In genomic region chr21:45819478-45820170, GRCh38 we compare ENCODE assay signal across 13 cellular contexts.
DNase-seq lines count a peak whose midpoint lies in the region; ATAC-seq, FAIRE-seq and TF ChIP-seq lines count a peak whose summit lies in the region.
"Had no signal": no experiment of that assay in that cellular context is flagged by ENCODE, and none has a peak within 500 bp of the region (broad histone marks: within the 10 kb centered on the region; RNA-seq: fewer than 3 reads in every experiment).

No MANE protein-coding gene starts in this region.

- H3K79me2 ChIP-seq in OCI-LY3 (ENCODE audit: low read length): no peaks in the 10 kb centered on the region
- H3K79me2 ChIP-seq in K562 (ENCODE audit: control insufficient read depth, insufficient read depth, low read length): no peaks in the 10 kb centered on the region
- no peaks in the 10 kb centered on the region for H3K79me2 ChIP-seq in smooth muscle cell (ENCODE audit: low read depth)

- no peak for FAIRE-seq in K562 (lab: Jason Lieb, UNC)

- in situ Hi-C loops in K562 (cut with MboI): loop anchor here (5.0 to 10.0 kb wide), 3 partner anchors 262 to 675 kb away; no protein-coding TSS in a partner anchor

- no TSS peak for BruUV-seq in K562 (replicated peaks; lab: Mats Ljungman, UMichigan)

- H3K9me3 ChIP-seq in OCI-LY3 (ENCODE audit: insufficient read depth, low read length) (no peaks in the 10 kb centered on the region), K562 (replicated peaks; ENCODE audit: control insufficient read depth, insufficient read depth, low read depth, low read length) (no peaks in the 10 kb centered on the region), smooth muscle cell (replicated peaks; ENCODE audit: low read depth) (no peaks in the 10 kb centered on the region), mucosa of descending colon (no peaks in the 10 kb centered on the region)
- H3K9me3 ChIP-seq: heart left ventricle, psoas muscle, tibial nerve had no signal

- H3K36me3 ChIP-seq in OCI-LY3 (replicated peaks; ENCODE audit: low read depth, low read length) (no peaks in the 10 kb centered on the region), K562 (ENCODE audit: control insufficient read depth, insufficient read depth, low read length) (no peaks in the 10 kb centered on the region), smooth muscle cell (ENCODE audit: low read depth) (no peaks in the 10 kb centered on the region), mucosa of descending colon (ENCODE audit: low read depth) (no peaks in the 10 kb centered on the region)
- H3K36me3 ChIP-seq: heart left ventricle, tibial nerve had no signal

- H3K4me3 ChIP-seq in OCI-LY3 (ENCODE audit: low read length) (peak overlapping the region; percentile 56; the same call in 1 of the 2 replicates), K562 (no peak overlapping the region), smooth muscle cell (no peak overlapping the region), mucosa of descending colon (no peak overlapping the region)
- H3K4me3 ChIP-seq: heart left ventricle, lung, psoas muscle, tibial nerve had no signal

- intact Hi-C loops in K562 (cut with micrococcal nuclease) (loop anchor here (1.0 to 5.0 kb wide), 4 partner anchors 263 to 679 kb away; no protein-coding TSS in a partner anchor), mucosa of descending colon (cut with DNase I, micrococcal nuclease) (loop anchor here in 1 of 2 donors (10.0 kb wide), 1 partner anchor 265 kb away; no protein-coding TSS in a partner anchor)

- ATAC-seq in K562 (no peak), mucosa of descending colon (no peak), HG02759 (IDR thresholded peaks at IDR 0.05; ENCODE audit: unreplicated experiment) (no peak), HG03565 (IDR thresholded peaks at IDR 0.05; ENCODE audit: unreplicated experiment) (no peak)

- no peak for TF ChIP-seq CTCF in OCI-LY3 (IDR thresholded peaks at IDR 0.05; ENCODE audit: low read depth, low read length)
- TF ChIP-seq CTCF in K562 (IDR thresholded peaks at IDR 0.05 in 2 of 3, conservative IDR thresholded peaks at IDR 0.05 in 1 of 3; ENCODE audit: insufficient read depth in 2 of 3, low read depth in 1 of 3, low read length in 3 of 3): no peak
- TF ChIP-seq CTCF in smooth muscle cell (IDR thresholded peaks at IDR 0.05; ENCODE audit: borderline replicate concordance, insufficient read depth, poor library complexity, severe bottlenecking): no peak
- no peak for TF ChIP-seq CTCF in mucosa of descending colon (IDR thresholded peaks at IDR 0.05)

- peaks cover 3% of the 10 kb centered on the region for H3F3A ChIP-seq in smooth muscle cell (ENCODE audit: low read depth)

- H3K27me3 ChIP-seq in OCI-LY3 (ENCODE audit: low read depth, low read length): peaks cover 23% of the 10 kb centered on the region; the same call in 1 of the 2 replicates
- H3K27me3 ChIP-seq in K562 (ENCODE audit: control insufficient read depth in 2 of 2, insufficient read depth in 2 of 2, low read length in 2 of 2): peaks cover 26 to 59% of the 10 kb centered on the region in 2 experiments
- H3K27me3 ChIP-seq in smooth muscle cell (ENCODE audit: low read depth): no peaks in the 10 kb centered on the region
- H3K27me3 ChIP-seq: heart left ventricle, tibial nerve had no signal

- WGBS in K562 (ENCODE audit: insufficient coverage, low coverage, missing lambda C conversion rate): 7% methylated on average over 18 of the region's 18 CpGs
- WGBS in smooth muscle cell (ENCODE audit: low lambda C conversion rate): 93% methylated on average over 18 of the region's 18 CpGs

- DNase-seq in activated CD8-positive, alpha-beta memory T cell treated with anti-CD3 and anti-CD28 coated beads, Interleukin-2, amount 50 U/mL, for 48 hours: peak; percentile 67
- DNase-seq in activated CD8-positive, alpha-beta memory T cell treated with anti-CD3 and anti-CD28 coated beads, Interleukin-2, amount 50 U/mL, for 4 hours: no peak
- DNase-seq in K562 (ENCODE audit: extremely low read depth in 1 of 4, low spot score in 3 of 4) (no peak), smooth muscle cell (lab: John Stamatoyannopoulos, UW; ENCODE audit: unreplicated experiment) (no peak), mucosa of descending colon (no peak)
- DNase-seq: NCI-H1436 treated with DMSO at 0.1 percent for 48 hours had no signal

- H3K27ac ChIP-seq in OCI-LY3 (ENCODE audit: low read length): no peak overlapping the region
- no peak overlapping the region for H3K27ac ChIP-seq in K562 (ENCODE audit: extremely low read depth, low read depth, low read length)
- peak overlapping the region; percentile 87 for H3K27ac ChIP-seq in smooth muscle cell (ENCODE audit: low read depth)
- H3K27ac ChIP-seq: heart left ventricle, psoas muscle, tibial nerve had no signal

- H2AFZ ChIP-seq in OCI-LY3 (ENCODE audit: low read depth, low read length) (no peak overlapping the region), K562 (ENCODE audit: low read depth, low read length) (no peak overlapping the region), smooth muscle cell (ENCODE audit: low read depth) (no peak overlapping the region)

- no peak for TF ChIP-seq EP300 in K562 (IDR thresholded peaks at IDR 0.05; ENCODE audit: low read length)

- H3K9me1 ChIP-seq in K562 (ENCODE audit: control insufficient read depth, insufficient read depth, low read length): no peaks in the 10 kb centered on the region

- TF ChIP-seq RAD21 in K562 (CRISPR knock-in tag; conservative IDR thresholded peaks at IDR 0.05 in 1 of 2, IDR thresholded peaks at IDR 0.05 in 1 of 2): no peak

- CTCF ChIA-PET in K562 (lab: Yijun Ruan, JAX; ENCODE audit: low intra/inter-chr PET ratio): interaction anchor here (0.6 to 2.2 kb wide), 7 partner anchors 60 to 869 kb away, joined by 3 to 21 read pairs (median 3); no protein-coding TSS in a partner anchor

- H3K4me1 ChIP-seq in OCI-LY3 (ENCODE audit: low read length): peaks cover 38% of the 10 kb centered on the region
- H3K4me1 ChIP-seq in K562 (replicated peaks in 1 of 2; ENCODE audit: control insufficient read depth in 2 of 2, insufficient read depth in 2 of 2, low read length in 2 of 2): peaks cover 0 to 7% of the 10 kb centered on the region in 2 experiments; a peak in 2 of 5 replicates
- H3K4me1 ChIP-seq in smooth muscle cell (ENCODE audit: low read depth): no peaks in the 10 kb centered on the region
- no peaks in the 10 kb centered on the region for H3K4me1 ChIP-seq in mucosa of descending colon (ENCODE audit: low read depth)
- H3K4me1 ChIP-seq: psoas muscle had no signal

- POLR2A ChIA-PET in K562 (lab: Yijun Ruan, JAX): no interaction called here

- H4K20me1 ChIP-seq in OCI-LY3 (ENCODE audit: insufficient read depth, low read length) (no peaks in the 10 kb centered on the region), K562 (replicated peaks; ENCODE audit: control insufficient read depth, insufficient read depth, low read length) (peaks cover 9% of the 10 kb centered on the region), smooth muscle cell (ENCODE audit: low read depth) (no peaks in the 10 kb centered on the region)

- TF ChIP-seq POLR2A in K562 (conservative IDR thresholded peaks at IDR 0.05): no peak

- H3K4me2 ChIP-seq in OCI-LY3 (ENCODE audit: low read length) (peak overlapping the region; percentile 53), K562 (ENCODE audit: insufficient read depth, low read length) (no peak overlapping the region), smooth muscle cell (peak overlapping the region; percentile 62)

- H3K9ac ChIP-seq in OCI-LY3 (ENCODE audit: low read length) (no peak overlapping the region), K562 (ENCODE audit: insufficient read depth in 1 of 2, low read depth in 2 of 2, low read length in 2 of 2) (0 out of 4 replicates have a peak overlapping the region, but pooled peaks of 1 of the 2 experiments have one; percentile 23), smooth muscle cell (ENCODE audit: low read depth) (peak overlapping the region; percentile 55)

TF ChIP-seq in K562, 482 proteins besides CTCF, POLR2A, EP300 and RAD21:
- TF ChIP-seq ZBTB8A (IDR thresholded peaks at IDR 0.05; ENCODE audit: partially characterized antibody) (no peak), EGR1 (conservative IDR thresholded peaks at IDR 0.05) (peak; percentile 57)
